Comparison of ENCODE assay signal across 8 cellular contexts in the genomic region with DNA sequence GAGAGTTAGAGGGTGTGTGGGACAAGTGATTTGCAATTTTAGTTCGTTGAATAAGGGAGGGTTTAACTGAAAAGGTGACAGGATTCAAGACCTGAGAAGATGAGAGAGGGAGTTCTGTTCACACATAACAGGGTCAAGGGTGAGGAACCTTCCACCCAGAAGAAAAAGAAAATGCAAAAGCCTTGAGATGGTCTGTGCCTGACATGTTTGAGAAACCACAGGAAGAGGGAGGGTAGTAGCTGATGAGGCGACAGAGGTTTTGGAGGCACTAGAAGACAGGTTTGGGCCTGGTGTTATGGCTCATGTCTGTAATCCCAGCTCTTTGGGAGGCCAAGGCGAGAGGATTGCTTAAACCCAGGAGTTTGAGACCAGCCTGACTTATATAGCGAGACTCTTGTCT. TPM values are rescaled to one million over a fixed set of nuclear protein-coding genes. Genes with fewer than 3 reads are reported as not detected.
DNase-seq lines count a peak whose midpoint lies in the region; ATAC-seq and TF ChIP-seq lines count a peak whose summit lies in the region.

No MANE protein-coding gene starts in this region.

- TF ChIP-seq POLR2A in heart left ventricle (IDR thresholded peaks at IDR 0.05) (no peak), right lobe of liver (IDR thresholded peaks at IDR 0.05) (no peak), upper lobe of left lung (IDR thresholded peaks at IDR 0.05) (no peak)

- H3K27ac ChIP-seq in heart left ventricle = peak overlapping the region in 11 of 12 donors; percentile 22 to 92 (median 87)
- H3K27ac ChIP-seq in right lobe of liver = peak overlapping the region in 2 of 3 donors; percentile 54 to 74
- peak overlapping the region; percentile 75 to 88 (median 86) for H3K27ac ChIP-seq in upper lobe of left lung

- WGBS in heart left ventricle, 4 donors = 88 to 92% (median 89%) methylated on average over 4 of the region's 4 CpGs
- 87% methylated on average over 3 of the region's 4 CpGs for WGBS in right lobe of liver (ENCODE audit: insufficient coverage, low coverage, low lambda C conversion rate, missing lambda C conversion rate)
- 75 to 85% methylated on average over 4 of the region's 4 CpGs for WGBS in upper lobe of left lung, 2 donors

- ATAC-seq in heart left ventricle (no peak), left cardiac atrium (no peak), right lobe of liver (no peak), upper lobe of left lung (ENCODE audit: low FRiP score in 2 of 2) (no peak), HG02852 (IDR thresholded peaks at IDR 0.05; ENCODE audit: unreplicated experiment) (no peak), GM19023 (IDR thresholded peaks at IDR 0.05; ENCODE audit: unreplicated experiment) (no peak)

- peak overlapping the region; percentile 95 for H3K27ac Mint-ChIP-seq in activated T-helper 1 cell treated with anti-CD3 and anti-CD28 coated beads, Interleukin-12 subunit alpha, Interleukin-12 subunit beta, Interleukin-2, Interleukin-4 antibody, amounts not matched to agents 30 ng/mL and 10 ng/mL and 1 ng/mL, durations not matched to agents 14 hours and 24 hours and 36 hours

- H3K36me3 ChIP-seq in heart left ventricle (no peaks in the 10 kb centered on the region), right lobe of liver (peaks cover 0 to 2% (median 0%) of the 10 kb centered on the region in 4 donors), upper lobe of left lung (no peaks in the 10 kb centered on the region)

- peaks cover 0 to 29% (median 14%) of the 10 kb centered on the region in 12 donors for H3K4me1 ChIP-seq in heart left ventricle
- H3K4me1 ChIP-seq in right lobe of liver = peaks cover 0 to 19% (median 6%) of the 10 kb centered on the region in 4 donors
- H3K4me1 ChIP-seq in upper lobe of left lung = peaks cover 12 to 24% (median 17%) of the 10 kb centered on the region in 4 donors

- H3K4me3 Mint-ChIP-seq in activated T-helper 1 cell treated with anti-CD3 and anti-CD28 coated beads, Interleukin-12 subunit alpha, Interleukin-12 subunit beta, Interleukin-2, Interleukin-4 antibody, amounts not matched to agents 30 ng/mL and 10 ng/mL and 1 ng/mL, durations not matched to agents 14 hours and 24 hours and 36 hours = peak overlapping the region; percentile 94

- no peaks in the 10 kb centered on the region for H3K9me3 ChIP-seq in heart left ventricle
- H3K9me3 ChIP-seq in right lobe of liver = no peaks in the 10 kb centered on the region
- no peaks in the 10 kb centered on the region for H3K9me3 ChIP-seq in upper lobe of left lung

- H3K4me3 ChIP-seq in heart left ventricle = peak overlapping the region in 10 of 12 donors; percentile 60 to 94 (median 79)
- H3K4me3 ChIP-seq in right lobe of liver = no peak overlapping the region
- H3K4me3 ChIP-seq in upper lobe of left lung = peak overlapping the region in 3 of 4 donors; percentile 59 to 83 (median 80)

- H3K27me3 ChIP-seq in heart left ventricle (no peaks in the 10 kb centered on the region), right lobe of liver (no peaks in the 10 kb centered on the region), upper lobe of left lung (no peaks in the 10 kb centered on the region)

- no peak for TF ChIP-seq CTCF in heart left ventricle (IDR thresholded peaks at IDR 0.05)
- no peak for TF ChIP-seq CTCF in right lobe of liver (IDR thresholded peaks at IDR 0.05)
- TF ChIP-seq CTCF in upper lobe of left lung (IDR thresholded peaks at IDR 0.05) = no peak

- H3K27me3 Mint-ChIP-seq in activated T-helper 1 cell treated with anti-CD3 and anti-CD28 coated beads, Interleukin-12 subunit alpha, Interleukin-12 subunit beta, Interleukin-2, Interleukin-4 antibody, amounts not matched to agents 30 ng/mL and 10 ng/mL and 1 ng/mL, durations not matched to agents 14 hours and 24 hours and 36 hours (ENCODE audit: insufficient read depth) = no peaks in the 10 kb centered on the region

- DNase-seq in heart left ventricle = no peak
- DNase-seq in left cardiac atrium = no peak
- DNase-seq in activated T-helper 1 cell treated with anti-CD3 and anti-CD28 coated beads, Interleukin-12 subunit alpha, Interleukin-12 subunit beta, Interleukin-2, Interleukin-4 antibody, amounts not matched to agents 30 ng/mL and 10 ng/mL and 1 ng/mL, durations not matched to agents 14 hours and 24 hours and 36 hours (ENCODE audit: low spot score) = peak; percentile 24
- DNase-seq in right lobe of liver = no peak
- no peak for DNase-seq in upper lobe of left lung
- DNase-seq in NCI-H1436 treated with DMSO at 0.1 percent for 48 hours (lab: John Stamatoyannopoulos, UW) = no peak

- no peaks in the 10 kb centered on the region for H3K9me3 Mint-ChIP-seq in activated T-helper 1 cell treated with anti-CD3 and anti-CD28 coated beads, Interleukin-12 subunit alpha, Interleukin-12 subunit beta, Interleukin-2, Interleukin-4 antibody, amounts not matched to agents 30 ng/mL and 10 ng/mL and 1 ng/mL, durations not matched to agents 14 hours and 24 hours and 36 hours

- H3K4me1 Mint-ChIP-seq in activated T-helper 1 cell treated with anti-CD3 and anti-CD28 coated beads, Interleukin-12 subunit alpha, Interleukin-12 subunit beta, Interleukin-2, Interleukin-4 antibody, amounts not matched to agents 30 ng/mL and 10 ng/mL and 1 ng/mL, durations not matched to agents 14 hours and 24 hours and 36 hours (ENCODE audit: low read depth) = peaks cover 29% of the 10 kb centered on the region

- H3K36me3 Mint-ChIP-seq in activated T-helper 1 cell treated with anti-CD3 and anti-CD28 coated beads, Interleukin-12 subunit alpha, Interleukin-12 subunit beta, Interleukin-2, Interleukin-4 antibody, amounts not matched to agents 30 ng/mL and 10 ng/mL and 1 ng/mL, durations not matched to agents 14 hours and 24 hours and 36 hours (ENCODE audit: low read depth) = peaks cover 4% of the 10 kb centered on the region

- intact Hi-C loops in heart left ventricle (cut with DNase I) = loop anchor here in 4 of 10 donors (2.0 to 10.0 kb wide), 3 partner anchors 20 to 56 kb away; partner anchors contain the start of genes ARIH2 (in 2 of the 4) and PRKAR2A (in 1 of the 4)
- intact Hi-C loops in left cardiac atrium (cut with DNase I) = no loop called here
- intact Hi-C loops in activated T-helper 1 cell treated with anti-CD3 and anti-CD28 coated beads, Interleukin-12 subunit alpha, Interleukin-12 subunit beta, Interleukin-2, Interleukin-4 antibody, amounts not matched to agents 30 ng/mL and 10 ng/mL and 1 ng/mL, durations not matched to agents 14 hours and 24 hours and 36 hours (cut with micrococcal nuclease) = loop anchor here (5.0 to 10.0 kb wide), 3 partner anchors 33 to 424 kb away; partner anchors contain the start of gene WDR6
- intact Hi-C loops in right lobe of liver (cut with DNase I) = no loop called here

- TF ChIP-seq EP300 in upper lobe of left lung (IDR thresholded peaks at IDR 0.05) = no peak

RNA-seq across cellular contexts. Expression of gene SLC25A20, which starts 0.6 kb away (rescaled TPM):
- total RNA-seq in heart left ventricle (100 to 1,000 TPM in 2 of 9 donors, 10 to 100 TPM in 7; 44.6 to 176 (median 69.5) TPM), left cardiac atrium (10 to 100 TPM; 53.4 to 55.6 TPM), right lobe of liver (100 to 1,000 TPM in 2 of 6 experiments, 10 to 100 TPM in 4; 54.4 to 114 (median 82.3) TPM), upper lobe of left lung (10 to 100 TPM; 15.1 to 32.7 (median 19.2) TPM)
- 10 to 100 TPM; 50.5 to 65.7 TPM for polyA plus RNA-seq in heart left ventricle
- 15.9 and 17.4 TPM in 2 replicates for total RNA-seq in activated T-helper 1 cell treated with anti-CD3 and anti-CD28 coated beads, Interleukin-12 subunit alpha, Interleukin-12 subunit beta, Interleukin-2, Interleukin-4 antibody, amounts not matched to agents 30 ng/mL and 10 ng/mL and 1 ng/mL, durations not matched to agents 14 hours and 24 hours and 36 hours

RNA-seq across cellular contexts. Expression of gene ARIH2, which starts 19.3 kb away (rescaled TPM):
- total RNA-seq in heart left ventricle (100 to 1,000 TPM in 8 of 9 donors, 10 to 100 TPM in 1; 87.7 to 223 (median 126) TPM), left cardiac atrium (100 to 1,000 TPM in 1 of 2 donors, 10 to 100 TPM in 1; 88.0 to 104 TPM), right lobe of liver (10 to 100 TPM; 34.4 to 44.9 (median 38.2) TPM), upper lobe of left lung (100 to 1,000 TPM in 2 of 6 donors, 10 to 100 TPM in 4; 81.2 to 190 (median 91.0) TPM)
- 10 to 100 TPM; 77.6 to 79.3 TPM for polyA plus RNA-seq in heart left ventricle
- 179 and 180 TPM in 2 replicates for total RNA-seq in activated T-helper 1 cell treated with anti-CD3 and anti-CD28 coated beads, Interleukin-12 subunit alpha, Interleukin-12 subunit beta, Interleukin-2, Interleukin-4 antibody, amounts not matched to agents 30 ng/mL and 10 ng/mL and 1 ng/mL, durations not matched to agents 14 hours and 24 hours and 36 hours

RNA-seq across cellular contexts. Expression of gene PRKAR2A, which starts 51.6 kb away (rescaled TPM):
- total RNA-seq in heart left ventricle = 10 to 100 TPM; 33.2 to 71.6 (median 44.9) TPM
- polyA plus RNA-seq in heart left ventricle = 10 to 100 TPM; 10.6 to 35.8 TPM
- total RNA-seq in left cardiac atrium = 10 to 100 TPM; 42.5 to 56.8 TPM
- 34.7 and 38.8 TPM in 2 replicates for total RNA-seq in activated T-helper 1 cell treated with anti-CD3 and anti-CD28 coated beads, Interleukin-12 subunit alpha, Interleukin-12 subunit beta, Interleukin-2, Interleukin-4 antibody, amounts not matched to agents 30 ng/mL and 10 ng/mL and 1 ng/mL, durations not matched to agents 14 hours and 24 hours and 36 hours
- total RNA-seq in right lobe of liver = 10 to 100 TPM; 21.9 to 31.1 (median 27.2) TPM
- 10 to 100 TPM; 13.0 to 62.3 (median 31.4) TPM for total RNA-seq in upper lobe of left lung

Comparison
In these comparisons a context has a peak if more than half of its experiments do, and no peak if none do; other contexts are left out.
1. H3K4me3 ChIP-seq: peak in heart left ventricle (10 of 12) and upper lobe of left lung (3 of 4); none in right lobe of liver (0 of 3).
2. Peak in every context shown above with its lines, with median percentiles within 50 percentile points of each other: H3K27ac ChIP-seq.